In the genomic region with DNA sequence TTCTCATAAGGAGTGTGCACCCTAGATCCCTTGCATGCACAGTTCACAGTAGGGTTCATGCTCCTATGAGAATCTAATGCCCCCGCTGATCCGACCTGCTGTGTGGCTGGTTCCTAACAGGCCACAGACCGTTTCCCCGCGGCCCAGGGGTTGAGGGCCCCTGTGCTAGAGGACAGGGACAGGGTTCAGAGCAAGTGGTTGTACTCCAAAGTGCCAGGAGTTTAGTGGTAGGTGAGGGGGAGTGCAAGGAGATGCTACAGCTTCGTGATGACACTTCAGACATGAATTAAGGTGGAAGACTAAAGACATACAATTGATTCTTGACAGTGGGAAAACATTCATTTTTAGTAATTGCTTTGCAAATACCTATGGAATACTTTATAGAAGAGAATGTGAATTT, we compare ENCODE assay signal across 2 cellular contexts.
TF ChIP-seq lines count a peak whose summit lies in the region.

No MANE protein-coding gene starts in this region.

TF ChIP-seq in GM23338, 12 proteins besides CTCF, POLR2A, EP300 and RAD21:
- TF ChIP-seq, protein P1, sequence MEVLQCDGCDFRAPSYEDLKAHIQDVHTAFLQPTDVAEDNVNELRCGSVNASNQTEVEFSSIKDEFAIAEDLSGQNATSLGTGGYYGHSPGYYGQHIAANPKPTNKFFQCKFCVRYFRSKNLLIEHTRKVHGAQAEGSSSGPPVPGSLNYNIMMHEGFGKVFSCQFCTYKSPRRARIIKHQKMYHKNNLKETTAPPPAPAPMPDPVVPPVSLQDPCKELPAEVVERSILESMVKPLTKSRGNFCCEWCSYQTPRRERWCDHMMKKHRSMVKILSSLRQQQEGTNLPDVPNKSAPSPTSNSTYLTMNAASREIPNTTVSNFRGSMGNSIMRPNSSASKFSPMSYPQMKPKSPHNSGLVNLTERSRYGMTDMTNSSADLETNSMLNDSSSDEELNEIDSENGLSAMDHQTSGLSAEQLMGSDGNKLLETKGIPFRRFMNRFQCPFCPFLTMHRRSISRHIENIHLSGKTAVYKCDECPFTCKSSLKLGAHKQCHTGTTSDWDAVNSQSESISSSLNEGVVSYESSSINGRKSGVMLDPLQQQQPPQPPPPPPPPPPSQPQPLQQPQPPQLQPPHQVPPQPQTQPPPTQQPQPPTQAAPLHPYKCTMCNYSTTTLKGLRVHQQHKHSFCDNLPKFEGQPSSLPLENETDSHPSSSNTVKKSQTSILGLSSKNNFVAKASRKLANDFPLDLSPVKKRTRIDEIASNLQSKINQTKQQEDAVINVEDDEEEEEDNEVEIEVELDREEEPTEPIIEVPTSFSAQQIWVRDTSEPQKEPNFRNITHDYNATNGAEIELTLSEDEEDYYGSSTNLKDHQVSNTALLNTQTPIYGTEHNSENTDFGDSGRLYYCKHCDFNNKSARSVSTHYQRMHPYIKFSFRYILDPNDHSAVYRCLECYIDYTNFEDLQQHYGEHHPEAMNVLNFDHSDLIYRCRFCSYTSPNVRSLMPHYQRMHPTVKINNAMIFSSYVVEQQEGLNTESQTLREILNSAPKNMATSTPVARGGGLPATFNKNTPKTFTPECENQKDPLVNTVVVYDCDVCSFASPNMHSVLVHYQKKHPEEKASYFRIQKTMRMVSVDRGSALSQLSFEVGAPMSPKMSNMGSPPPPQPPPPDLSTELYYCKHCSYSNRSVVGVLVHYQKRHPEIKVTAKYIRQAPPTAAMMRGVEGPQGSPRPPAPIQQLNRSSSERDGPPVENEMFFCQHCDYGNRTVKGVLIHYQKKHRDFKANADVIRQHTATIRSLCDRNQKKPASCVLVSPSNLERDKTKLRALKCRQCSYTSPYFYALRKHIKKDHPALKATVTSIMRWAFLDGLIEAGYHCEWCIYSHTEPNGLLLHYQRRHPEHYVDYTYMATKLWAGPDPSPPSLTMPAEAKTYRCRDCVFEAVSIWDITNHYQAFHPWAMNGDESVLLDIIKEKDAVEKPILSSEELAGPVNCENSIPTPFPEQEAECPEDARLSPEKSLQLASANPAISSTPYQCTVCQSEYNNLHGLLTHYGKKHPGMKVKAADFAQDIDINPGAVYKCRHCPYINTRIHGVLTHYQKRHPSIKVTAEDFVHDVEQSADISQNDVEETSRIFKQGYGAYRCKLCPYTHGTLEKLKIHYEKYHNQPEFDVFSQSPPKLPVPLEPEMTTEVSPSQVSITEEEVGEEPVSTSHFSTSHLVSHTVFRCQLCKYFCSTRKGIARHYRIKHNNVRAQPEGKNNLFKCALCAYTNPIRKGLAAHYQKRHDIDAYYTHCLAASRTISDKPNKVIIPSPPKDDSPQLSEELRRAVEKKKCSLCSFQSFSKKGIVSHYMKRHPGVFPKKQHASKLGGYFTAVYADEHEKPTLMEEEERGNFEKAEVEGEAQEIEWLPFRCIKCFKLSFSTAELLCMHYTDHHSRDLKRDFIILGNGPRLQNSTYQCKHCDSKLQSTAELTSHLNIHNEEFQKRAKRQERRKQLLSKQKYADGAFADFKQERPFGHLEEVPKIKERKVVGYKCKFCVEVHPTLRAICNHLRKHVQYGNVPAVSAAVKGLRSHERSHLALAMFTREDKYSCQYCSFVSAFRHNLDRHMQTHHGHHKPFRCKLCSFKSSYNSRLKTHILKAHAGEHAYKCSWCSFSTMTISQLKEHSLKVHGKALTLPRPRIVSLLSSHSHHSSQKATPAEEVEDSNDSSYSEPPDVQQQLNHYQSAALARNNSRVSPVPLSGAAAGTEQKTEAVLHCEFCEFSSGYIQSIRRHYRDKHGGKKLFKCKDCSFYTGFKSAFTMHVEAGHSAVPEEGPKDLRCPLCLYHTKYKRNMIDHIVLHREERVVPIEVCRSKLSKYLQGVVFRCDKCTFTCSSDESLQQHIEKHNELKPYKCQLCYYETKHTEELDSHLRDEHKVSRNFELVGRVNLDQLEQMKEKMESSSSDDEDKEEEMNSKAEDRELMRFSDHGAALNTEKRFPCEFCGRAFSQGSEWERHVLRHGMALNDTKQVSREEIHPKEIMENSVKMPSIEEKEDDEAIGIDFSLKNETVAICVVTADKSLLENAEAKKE (CRISPR knock-in tag; IDR thresholded peaks at IDR 0.05): no peak
- TF ChIP-seq, protein P2, sequence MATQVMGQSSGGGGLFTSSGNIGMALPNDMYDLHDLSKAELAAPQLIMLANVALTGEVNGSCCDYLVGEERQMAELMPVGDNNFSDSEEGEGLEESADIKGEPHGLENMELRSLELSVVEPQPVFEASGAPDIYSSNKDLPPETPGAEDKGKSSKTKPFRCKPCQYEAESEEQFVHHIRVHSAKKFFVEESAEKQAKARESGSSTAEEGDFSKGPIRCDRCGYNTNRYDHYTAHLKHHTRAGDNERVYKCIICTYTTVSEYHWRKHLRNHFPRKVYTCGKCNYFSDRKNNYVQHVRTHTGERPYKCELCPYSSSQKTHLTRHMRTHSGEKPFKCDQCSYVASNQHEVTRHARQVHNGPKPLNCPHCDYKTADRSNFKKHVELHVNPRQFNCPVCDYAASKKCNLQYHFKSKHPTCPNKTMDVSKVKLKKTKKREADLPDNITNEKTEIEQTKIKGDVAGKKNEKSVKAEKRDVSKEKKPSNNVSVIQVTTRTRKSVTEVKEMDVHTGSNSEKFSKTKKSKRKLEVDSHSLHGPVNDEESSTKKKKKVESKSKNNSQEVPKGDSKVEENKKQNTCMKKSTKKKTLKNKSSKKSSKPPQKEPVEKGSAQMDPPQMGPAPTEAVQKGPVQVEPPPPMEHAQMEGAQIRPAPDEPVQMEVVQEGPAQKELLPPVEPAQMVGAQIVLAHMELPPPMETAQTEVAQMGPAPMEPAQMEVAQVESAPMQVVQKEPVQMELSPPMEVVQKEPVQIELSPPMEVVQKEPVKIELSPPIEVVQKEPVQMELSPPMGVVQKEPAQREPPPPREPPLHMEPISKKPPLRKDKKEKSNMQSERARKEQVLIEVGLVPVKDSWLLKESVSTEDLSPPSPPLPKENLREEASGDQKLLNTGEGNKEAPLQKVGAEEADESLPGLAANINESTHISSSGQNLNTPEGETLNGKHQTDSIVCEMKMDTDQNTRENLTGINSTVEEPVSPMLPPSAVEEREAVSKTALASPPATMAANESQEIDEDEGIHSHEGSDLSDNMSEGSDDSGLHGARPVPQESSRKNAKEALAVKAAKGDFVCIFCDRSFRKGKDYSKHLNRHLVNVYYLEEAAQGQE (IDR thresholded peaks at IDR 0.05; ENCODE audit: unreplicated experiment): no peak
- TF ChIP-seq JUNB (IDR thresholded peaks at IDR 0.05; ENCODE audit: unreplicated experiment): no peak
- TF ChIP-seq ZNF331 (CRISPR knock-in tag; IDR thresholded peaks at IDR 0.05; ENCODE audit: low read depth): no peak
- no peak for TF ChIP-seq NANOG (IDR thresholded peaks at IDR 0.05; ENCODE audit: borderline replicate concordance)
- no peak for TF ChIP-seq CREB1 (CRISPR knock-in tag; IDR thresholded peaks at IDR 0.05; ENCODE audit: low read depth)
- no peak for TF ChIP-seq EZH2phosphoT487 (IDR thresholded peaks at IDR 0.05; ENCODE audit: unreplicated experiment)
- TF ChIP-seq EZH2 (IDR thresholded peaks at IDR 0.05; ENCODE audit: low read depth, unreplicated experiment): no peak
- no peak for TF ChIP-seq STAT1 (IDR thresholded peaks at IDR 0.05; ENCODE audit: unreplicated experiment)

TF ChIP-seq in WTC11, 78 proteins besides CTCF, POLR2A, EP300 and RAD21 (continued from another document):
- TF ChIP-seq NFYB (CRISPR knock-in tag; conservative IDR thresholded peaks at IDR 0.05; ENCODE audit: low read depth): no peak
- TF ChIP-seq, protein P3, sequence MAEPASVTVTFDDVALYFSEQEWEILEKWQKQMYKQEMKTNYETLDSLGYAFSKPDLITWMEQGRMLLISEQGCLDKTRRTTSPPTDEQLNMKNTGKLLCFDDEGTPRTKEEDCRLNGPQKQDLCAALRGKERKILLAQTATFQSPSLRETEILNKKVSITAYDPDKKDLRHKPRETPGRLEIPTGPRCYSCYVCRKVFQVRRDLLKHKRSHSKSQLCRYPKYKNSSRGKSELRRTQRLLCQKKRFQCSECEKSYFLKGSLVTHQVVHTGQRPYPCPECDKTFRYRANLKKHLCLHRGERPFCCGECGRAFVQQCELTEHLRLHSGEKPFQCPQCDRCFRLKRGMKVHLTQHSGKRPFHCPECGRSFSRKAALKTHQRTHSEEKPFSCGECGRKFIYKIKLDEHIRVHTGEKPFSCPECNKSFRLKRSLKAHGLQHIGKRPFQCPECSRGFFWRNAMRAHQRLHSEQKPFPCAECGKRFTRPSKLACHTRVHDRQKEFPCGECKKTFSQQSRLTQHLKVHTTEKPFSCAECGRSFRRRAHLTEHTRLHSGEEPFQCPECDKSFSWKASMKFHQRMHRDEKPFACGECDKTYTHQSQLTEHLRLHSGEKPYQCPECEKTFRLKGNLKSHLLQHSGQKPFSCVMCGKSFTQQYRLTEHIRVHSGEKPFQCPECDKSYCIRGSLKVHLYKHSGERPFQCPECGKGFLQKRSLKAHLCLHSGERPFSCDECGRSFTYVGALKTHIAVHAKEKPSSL (CRISPR knock-in tag; conservative IDR thresholded peaks at IDR 0.05): no peak
- no peak for TF ChIP-seq EMX1 (CRISPR knock-in tag; IDR thresholded peaks at IDR 0.05)
- no peak for TF ChIP-seq NR3C1 (CRISPR knock-in tag; conservative IDR thresholded peaks at IDR 0.05; ENCODE audit: low read depth)
